ENCODE assay signal across 28 cellular contexts in genomic region chr1:48552903-48553626, GRCh38.
A peak's percentile ranks its signal among the peaks of the same experiment; 100 is the strongest.
DNase-seq lines count a peak whose midpoint lies in the region; ATAC-seq and TF ChIP-seq lines count a peak whose summit lies in the region.
"Had no signal": no experiment of that assay in that cellular context is flagged by ENCODE, and none has a peak within 500 bp of the region (broad histone marks: within the 10 kb centered on the region; RNA-seq: fewer than 3 reads in every experiment).

No MANE protein-coding gene starts in this region.

- no TSS peak for BruUV-seq in PC-3 (replicated peaks; lab: Mats Ljungman, UMichigan)

- TF ChIP-seq CTCF in PC-3 (conservative IDR thresholded peaks at IDR 0.05; ENCODE audit: low read depth, low read length) (no peak), nephron (IDR thresholded peaks at IDR 0.05; ENCODE audit: unreplicated experiment in 3 of 3) (no peak)

- DNase-seq in DMS53 (lab: John Stamatoyannopoulos, UW) = peak; percentile 42
- no peak for DNase-seq in DMS53 treated with DMSO at 0.1 percent for 48 hours (lab: John Stamatoyannopoulos, UW; ENCODE audit: unreplicated experiment)
- peak; percentile 33 for DNase-seq in DMS79 (lab: John Stamatoyannopoulos, UW)
- no peak for DNase-seq in PC-3
- DNase-seq in activated CD4-positive, alpha-beta T cell treated with anti-CD3 and anti-CD28 coated beads, Interleukin-2, amount 50 U/mL, for 4 hours = no peak
- DNase-seq in NK-92 treated with Interleukin-12 subunit alpha and Interleukin-12 subunit beta, amount 100 ng/mL, for 24 hours (lab: John Stamatoyannopoulos, UW) = no peak
- DNase-seq in putamen (ENCODE audit: low spot score) = no peak
- DNase-seq: 8988T; activated CD4-positive, alpha-beta memory T cell treated with anti-CD3 and anti-CD28 coated beads, Interleukin-2, amount 10 ng/mL, durations not matched to agents 7 days and 5 days; activated CD4-positive, CD25-positive, alpha-beta regulatory T cell treated with anti-CD3 and anti-CD28 coated beads, Interleukin-2, amount 50 U/mL, for 72 hours; activated CD8-positive, alpha-beta memory T cell treated with anti-CD3 and anti-CD28 coated beads, Interleukin-2, amount 50 U/mL, for 48 hours; activated naive CD4-positive, alpha-beta T cell treated with Interleukin-2 at 50 U/mL for 16 hours; central memory CD4-positive, alpha-beta T cell; cortex of kidney; effector memory CD4-positive, alpha-beta T cell; glutamatergic neuron; NCI-H446 treated with DMSO at 0.1 percent for 48 hours; PC-9 had no signal

- POLR2A ChIA-PET in PC-3 (lab: Charles Lee; ENCODE audit: unreplicated experiment) = no interaction called here

- peaks cover 20% of the 10 kb centered on the region for H3K4me1 Mint-ChIP-seq in nephron
- H3K4me1 Mint-ChIP-seq: activated CD4-positive, alpha-beta memory T cell treated with anti-CD3 and anti-CD28 coated beads, Interleukin-2, amount 10 ng/mL, durations not matched to agents 7 days and 5 days; mesothelial cell of epicardium; naive B cell; stimulated activated effector memory CD8-positive, alpha-beta T cell treated with anti-CD3 and anti-CD28 coated beads, Interleukin-12 subunit alpha, Interleukin-12 subunit beta, amount 100 ng/mL, for 72 hours had no signal

- H3K4me1 ChIP-seq in PC-3 (ENCODE audit: insufficient read depth, low read length) = no peaks in the 10 kb centered on the region
- H3K4me1 ChIP-seq: Caco-2 had no signal

- H3F3A ChIP-seq in PC-3 (ENCODE audit: low read length, unreplicated experiment) = no peaks in the 10 kb centered on the region

- H3K36me3 ChIP-seq in PC-3 (ENCODE audit: low read depth, low read length) = no peaks in the 10 kb centered on the region
- H3K36me3 ChIP-seq: neutrophil had no signal

- no peaks in the 10 kb centered on the region for H3K9me3 ChIP-seq in PC-3 (ENCODE audit: low read length)
- H3K9me3 ChIP-seq: Caco-2, neutrophil had no signal

- H3K9me2 ChIP-seq in PC-3 (replicated peaks; ENCODE audit: low read length) = no peaks in the 10 kb centered on the region

- H4K20me1 ChIP-seq in PC-3 (ENCODE audit: low read length) = no peaks in the 10 kb centered on the region

- H3K9me3 Mint-ChIP-seq in nephron = no peaks in the 10 kb centered on the region
- H3K9me3 Mint-ChIP-seq: activated CD4-positive, alpha-beta memory T cell treated with anti-CD3 and anti-CD28 coated beads, Interleukin-2, amount 10 ng/mL, durations not matched to agents 7 days and 5 days; activated T-helper 1 cell treated with anti-CD3 and anti-CD28 coated beads, Interleukin-12 subunit alpha, Interleukin-12 subunit beta, Interleukin-2, Interleukin-4 antibody, amounts not matched to agents 30 ng/mL and 10 ng/mL and 1 ng/mL, durations not matched to agents 14 hours and 24 hours and 36 hours; mesothelial cell of epicardium; naive B cell; stimulated activated effector memory CD8-positive, alpha-beta T cell treated with anti-CD3 and anti-CD28 coated beads, Interleukin-12 subunit alpha, Interleukin-12 subunit beta, amount 100 ng/mL, for 72 hours; T-helper 1 cell treated with Interleukin-12 subunit alpha and Interleukin-12 subunit beta and Interleukin-4 antibody, amounts not matched to agents 30 μg/mL and 1 μg/mL, for 36 hours; type B pancreatic cell had no signal

- peak; percentile 36 for ATAC-seq in PC-3

- no peaks in the 10 kb centered on the region for H3K36me3 Mint-ChIP-seq in nephron (ENCODE audit: low read depth)
- H3K36me3 Mint-ChIP-seq: CD14-positive monocyte; mesothelial cell of epicardium; naive B cell; stimulated activated effector memory CD8-positive, alpha-beta T cell treated with anti-CD3 and anti-CD28 coated beads, Interleukin-12 subunit alpha, Interleukin-12 subunit beta, amount 100 ng/mL, for 72 hours; type B pancreatic cell had no signal

- H3K27ac Mint-ChIP-seq in nephron = peak overlapping the region; percentile 7 to 68 (median 20)
- H3K27ac Mint-ChIP-seq: activated CD4-positive, alpha-beta memory T cell treated with anti-CD3 and anti-CD28 coated beads, Interleukin-2, amount 10 ng/mL, durations not matched to agents 7 days and 5 days; activated T-helper 1 cell treated with anti-CD3 and anti-CD28 coated beads, Interleukin-12 subunit alpha, Interleukin-12 subunit beta, Interleukin-2, Interleukin-4 antibody, amounts not matched to agents 30 ng/mL and 10 ng/mL and 1 ng/mL, durations not matched to agents 14 hours and 24 hours and 36 hours; CD14-positive monocyte; mesothelial cell of epicardium; stimulated activated effector memory CD8-positive, alpha-beta T cell treated with anti-CD3 and anti-CD28 coated beads, Interleukin-12 subunit alpha, Interleukin-12 subunit beta, amount 100 ng/mL, for 72 hours; T-helper 1 cell treated with Interleukin-12 subunit alpha and Interleukin-12 subunit beta and Interleukin-4 antibody, amounts not matched to agents 30 μg/mL and 1 μg/mL, for 36 hours; type B pancreatic cell had no signal

- CTCF ChIA-PET in PC-3 (lab: Charles Lee) = no interaction called here

- H3K79me2 ChIP-seq in PC-3 (ENCODE audit: low read length) = no peaks in the 10 kb centered on the region

- peak overlapping the region in 1 of 3 experiments; percentile 6 for H3K4me3 Mint-ChIP-seq in nephron
- H3K4me3 Mint-ChIP-seq: activated CD4-positive, alpha-beta memory T cell treated with anti-CD3 and anti-CD28 coated beads, Interleukin-2, amount 10 ng/mL, durations not matched to agents 7 days and 5 days; activated T-helper 1 cell treated with anti-CD3 and anti-CD28 coated beads, Interleukin-12 subunit alpha, Interleukin-12 subunit beta, Interleukin-2, Interleukin-4 antibody, amounts not matched to agents 30 ng/mL and 10 ng/mL and 1 ng/mL, durations not matched to agents 14 hours and 24 hours and 36 hours; CD14-positive monocyte; mesothelial cell of epicardium; naive B cell; stimulated activated effector memory CD8-positive, alpha-beta T cell treated with anti-CD3 and anti-CD28 coated beads, Interleukin-12 subunit alpha, Interleukin-12 subunit beta, amount 100 ng/mL, for 72 hours; T-helper 1 cell treated with Interleukin-12 subunit alpha and Interleukin-12 subunit beta and Interleukin-4 antibody, amounts not matched to agents 30 μg/mL and 1 μg/mL, for 36 hours; type B pancreatic cell had no signal

- no peak overlapping the region for H3K4me2 ChIP-seq in PC-3 (ENCODE audit: low read length)
- H3K4me2 ChIP-seq: PC-9 had no signal

- no peak overlapping the region for H3K27ac ChIP-seq in PC-3 (ENCODE audit: low read length)
- H3K27ac ChIP-seq: neutrophil, PC-9 had no signal

- H3K4me3 ChIP-seq in PC-3 (ENCODE audit: low read length) = no peak overlapping the region
- H3K4me3 ChIP-seq: PC-9 had no signal

- no peak overlapping the region for H3K9ac ChIP-seq in PC-3 (ENCODE audit: low read length)

- H3K27me3 Mint-ChIP-seq in nephron (ENCODE audit: low read depth) = peaks cover 16% of the 10 kb centered on the region
- H3K27me3 Mint-ChIP-seq: activated CD4-positive, alpha-beta memory T cell treated with anti-CD3 and anti-CD28 coated beads, Interleukin-2, amount 10 ng/mL, durations not matched to agents 7 days and 5 days had no signal

- no peak overlapping the region for H2AFZ ChIP-seq in PC-3 (ENCODE audit: low read length)
- H2AFZ ChIP-seq: PC-9 had no signal

- intact Hi-C loops in PC-3 (cut with micrococcal nuclease) = loop anchor here (2.0 kb wide), 1 partner anchor 128 kb away; no protein-coding TSS in a partner anchor

- no peaks in the 10 kb centered on the region for H3K27me3 ChIP-seq in PC-3 (ENCODE audit: low read length)
- H3K27me3 ChIP-seq: neutrophil had no signal

Comparison
In these comparisons a context has a peak if more than half of its experiments do, and no peak if none do; other contexts are left out.
1. DNase-seq: peak in DMS53 (single experiment) and DMS79 (single experiment); none in DMS53 treated with DMSO at 0.1 percent for 48 hours (single experiment), PC-3 (single experiment), activated CD4-positive, alpha-beta T cell treated with anti-CD3 and anti-CD28 coated beads, Interleukin-2, amount 50 U/mL, for 4 hours (0 of 2), NK-92 treated with Interleukin-12 subunit alpha and Interleukin-12 subunit beta, amount 100 ng/mL, for 24 hours (single experiment) and putamen (single experiment).